Comparison of ENCODE assay signal across 20 cellular contexts in the genomic region with DNA sequence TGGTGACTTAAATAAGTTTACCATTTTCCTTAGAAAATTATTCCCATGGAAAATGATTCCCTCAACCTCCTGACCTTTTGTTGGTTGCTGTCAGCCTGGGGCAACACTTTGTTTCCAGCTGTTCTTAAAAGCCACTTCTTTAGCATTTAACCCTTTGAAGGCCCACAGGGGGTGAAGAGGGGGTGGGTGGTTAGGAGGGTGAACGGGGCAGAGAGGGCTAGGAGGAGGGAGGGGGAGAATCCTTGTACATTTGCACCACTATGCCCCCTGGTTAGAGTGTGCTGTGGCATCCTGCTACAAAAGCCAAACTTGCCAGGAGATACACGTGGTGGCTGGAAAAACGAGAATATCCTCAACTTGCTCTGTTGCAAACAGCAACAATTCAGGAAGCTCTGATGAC.
A peak's percentile ranks its signal among the peaks of the same experiment; 100 is the strongest.
DNase-seq lines count a peak whose midpoint lies in the region; ATAC-seq and TF ChIP-seq lines count a peak whose summit lies in the region.
"Had no signal": no experiment of that assay in that cellular context is flagged by ENCODE, and none has a peak within 500 bp of the region (broad histone marks: within the 10 kb centered on the region; RNA-seq: fewer than 3 reads in every experiment).

No MANE protein-coding gene starts in this region.

- ATAC-seq in HG03159 (IDR thresholded peaks at IDR 0.05; ENCODE audit: unreplicated experiment) (no peak), GM19467 (IDR thresholded peaks at IDR 0.05; ENCODE audit: unreplicated experiment) (no peak), GM19328 (IDR thresholded peaks at IDR 0.05; ENCODE audit: unreplicated experiment) (no peak)
- ATAC-seq: HCT116 had no signal

- no peak for TF ChIP-seq POLR2A in stomach (IDR thresholded peaks at IDR 0.05)

- H3K9ac ChIP-seq in endodermal cell (ENCODE audit: extremely low read depth, low read length, poor library complexity, severe bottlenecking) = no peak overlapping the region
- H3K9ac ChIP-seq: SK-N-SH had no signal

- intact Hi-C loops in stomach (cut with DNase I; ENCODE audit: low total_unique reads) = no loop called here

- H3K4me1 Mint-ChIP-seq in endodermal cell = peaks cover 47% of the 10 kb centered on the region
- H3K4me1 Mint-ChIP-seq: CD14-positive monocyte had no signal

- 8 to 21% methylated on average over 2 to 3 of the region's 3 CpGs for WGBS in endodermal cell (ENCODE audit: insufficient coverage in 1 of 2, insufficient read length in 1 of 2), 2 experiments
- 19 to 40% (median 34%) methylated on average over 3 of the region's 3 CpGs for WGBS in stomach, 5 donors

- no peak overlapping the region for H3K4me3 Mint-ChIP-seq in endodermal cell

- H3K27ac ChIP-seq in endodermal cell (ENCODE audit: low read depth, low read length) = peak overlapping the region; percentile 45
- H3K27ac ChIP-seq in stomach = no peak overlapping the region
- H3K27ac ChIP-seq: 22Rv1 had no signal

- peaks cover 51% of the 10 kb centered on the region for H3K27me3 Mint-ChIP-seq in endodermal cell (ENCODE audit: insufficient read depth)

- H3K4me1 ChIP-seq in endodermal cell (ENCODE audit: control insufficient read depth, insufficient read depth, low read length) (peaks cover 23% of the 10 kb centered on the region), stomach (peaks cover 0 to 12% (median 2%) of the 10 kb centered on the region in 4 donors)

- TF ChIP-seq CTCF in endodermal cell (conservative IDR thresholded peaks at IDR 0.05) (no peak), stomach (IDR thresholded peaks at IDR 0.05) (no peak)

- H3K4me3 ChIP-seq in endodermal cell (ENCODE audit: low read length) (no peak overlapping the region), stomach (no peak overlapping the region)

- no peaks in the 10 kb centered on the region for H3K36me3 Mint-ChIP-seq in endodermal cell (ENCODE audit: low read depth)
- H3K36me3 Mint-ChIP-seq: CD14-positive monocyte had no signal

- H3K9me3 Mint-ChIP-seq in endodermal cell = no peaks in the 10 kb centered on the region

- H3K36me3 ChIP-seq in endodermal cell (ENCODE audit: control insufficient read depth, insufficient read depth, low read length) = no peaks in the 10 kb centered on the region
- no peaks in the 10 kb centered on the region for H3K36me3 ChIP-seq in stomach

- H3K9me3 ChIP-seq in endodermal cell (ENCODE audit: control insufficient read depth, low read length) = no peaks in the 10 kb centered on the region
- no peaks in the 10 kb centered on the region for H3K9me3 ChIP-seq in stomach
- H3K9me3 ChIP-seq: SK-N-SH had no signal

- H3K27ac Mint-ChIP-seq in endodermal cell = no peak overlapping the region
- H3K27ac Mint-ChIP-seq: CD14-positive monocyte had no signal

- peak in 2 of 3 experiments; percentile 23 to 71 for DNase-seq in NCI-H1417 (lab: John Stamatoyannopoulos, UW)
- no peak for DNase-seq in NCI-H1417 treated with DMSO at 0.1 percent for 48 hours (lab: John Stamatoyannopoulos, UW)
- peak; percentile 75 for DNase-seq in endodermal cell
- peak; percentile 62 for DNase-seq in iPS-NIHi11 (ENCODE audit: low spot score)
- DNase-seq in stomach = no peak
- DNase-seq: AML-193; DMS79 treated with DMSO at 0.1 percent for 48 hours; KBM-7; MV-4-11; NCI-H2029 treated with DMSO at 0.1 percent for 48 hours; NK-92 treated with Interleukin-12 subunit alpha and Interleukin-12 subunit beta, amount 100 ng/mL, for 24 hours; OCI-M1; SHP77; SK-N-SH had no signal

- H3K27me3 ChIP-seq in endodermal cell (ENCODE audit: control insufficient read depth, insufficient read depth, low read length, poor library complexity, severe bottlenecking) = no peaks in the 10 kb centered on the region
- H3K27me3 ChIP-seq in stomach = no peaks in the 10 kb centered on the region

- TF ChIP-seq EP300 in stomach (IDR thresholded peaks at IDR 0.05) = no peak

Comparison
In these comparisons a context has a peak if more than half of its experiments do, and no peak if none do; other contexts are left out.
1. DNase-seq: peak in NCI-H1417 (2 of 3), endodermal cell (single experiment) and iPS-NIHi11 (single experiment); none in NCI-H1417 treated with DMSO at 0.1 percent for 48 hours (single experiment) and stomach (single experiment).